In the genomic region with DNA sequence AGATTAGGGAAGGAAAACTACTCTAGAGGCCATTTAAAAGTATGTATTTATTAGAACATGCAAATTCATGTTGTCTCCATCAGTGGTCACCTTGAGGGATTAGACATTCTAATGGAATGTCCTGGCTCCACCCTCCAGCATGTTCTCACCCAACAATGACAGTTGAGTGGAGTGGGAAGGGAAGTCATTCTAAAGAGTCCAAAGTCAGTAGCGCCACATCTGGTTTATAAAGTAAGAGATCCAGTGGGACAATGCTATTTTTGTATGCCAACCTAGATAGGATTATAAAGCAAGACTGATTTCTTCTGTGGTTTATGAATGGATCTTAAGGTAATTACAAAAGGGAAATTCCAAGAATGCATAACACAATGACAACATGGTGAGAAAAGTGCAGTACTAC, we compare ENCODE assay signal across 14 cellular contexts. TPM values are rescaled to one million over a fixed set of nuclear protein-coding genes. Genes with fewer than 3 reads are reported as not detected.
DNase-seq lines count a peak whose midpoint lies in the region; ATAC-seq and TF ChIP-seq lines count a peak whose summit lies in the region.
"Had no signal": no experiment of that assay in that cellular context is flagged by ENCODE, and none has a peak within 500 bp of the region (broad histone marks: within the 10 kb centered on the region; RNA-seq: fewer than 3 reads in every experiment).

No MANE protein-coding gene starts in this region.

- peak; percentile 43 for ATAC-seq in left lung
- ATAC-seq in GM19463 (IDR thresholded peaks at IDR 0.05; ENCODE audit: unreplicated experiment), result no peak
- ATAC-seq: natural killer cell had no signal

- no peak for TF ChIP-seq POLR2A in testis (IDR thresholded peaks at IDR 0.05)

- H3K27ac ChIP-seq in brain microvascular endothelial cell (no peak overlapping the region), left lung (peak overlapping the region in 1 of 2 donors; percentile 11), testis (no peak overlapping the region)
- H3K27ac ChIP-seq: BLaER1 treated with 17β-estradiol and CSF1 and Interleukin-3, amounts not matched to agents 10 nM and 100 nM had no signal

- H3K36me3 ChIP-seq in brain microvascular endothelial cell (replicated peaks) (peaks cover 4% of the 10 kb centered on the region), left lung (peaks cover 0 to 55% of the 10 kb centered on the region in 2 donors), MG63 (peaks cover 7% of the 10 kb centered on the region), testis (ENCODE audit: low read depth, missing control alignments) (no peaks in the 10 kb centered on the region)

- H3K9me3 ChIP-seq in left lung (no peaks in the 10 kb centered on the region), MG63 (no peaks in the 10 kb centered on the region), testis (no peaks in the 10 kb centered on the region)
- H3K9me3 ChIP-seq: BLaER1 treated with 17β-estradiol and CSF1 and Interleukin-3, amounts not matched to agents 10 nM and 100 nM had no signal

- H3K4me3 ChIP-seq in brain microvascular endothelial cell (ENCODE audit: low read depth, low read length) (no peak overlapping the region), left lung (no peak overlapping the region), MG63 (no peak overlapping the region), testis (no peak overlapping the region)
- H3K4me3 ChIP-seq: BLaER1 treated with 17β-estradiol and CSF1 and Interleukin-3, amounts not matched to agents 10 nM and 100 nM had no signal

- in situ Hi-C loops in brain microvascular endothelial cell (cut with HindIII; ENCODE audit: low pct_ligation_motif_present, low sequenced_read_pairs), result no loop called here

- WGBS in testis, 2 donors, result 91 to 96% methylated on average over 1 of the region's 1 CpG

- TF ChIP-seq CTCF in brain microvascular endothelial cell (IDR thresholded peaks at IDR 0.05; ENCODE audit: low read depth, low read length, missing control alignments) (no peak), left lung (IDR thresholded peaks at IDR 0.05) (no peak), testis (IDR thresholded peaks at IDR 0.05) (no peak)

- intact Hi-C loops in left lung (cut with DNase I), result no loop called here
- intact Hi-C loops in testis (cut with DNase I; ENCODE audit: low total_unique reads), result no loop called here

- DNase-seq in EH (ENCODE audit: low read depth) (peak; percentile 51), LoVo (ENCODE audit: low spot score) (peak; percentile 40), brain microvascular endothelial cell (peak; percentile 16), left lung (no peak), MG63 (no peak), NK-92 (lab: John Stamatoyannopoulos, UW; ENCODE audit: unreplicated experiment) (no peak), testis (no peak)
- DNase-seq: activated gamma-delta T cell; MV-4-11; natural killer cell; NCI-H2171 treated with DMSO at 0.1 percent for 48 hours; stimulated activated CD4-positive, alpha-beta T cell treated with anti-CD3 and anti-CD28 coated beads, Interleukin-2, amount 100 ng/mL, for 24 hours had no signal

- H3K4me1 ChIP-seq in left lung (no peaks in the 10 kb centered on the region), testis (no peaks in the 10 kb centered on the region)

- H3K27me3 ChIP-seq in brain microvascular endothelial cell (replicated peaks), result no peaks in the 10 kb centered on the region
- H3K27me3 ChIP-seq in left lung, result no peaks in the 10 kb centered on the region
- no peaks in the 10 kb centered on the region for H3K27me3 ChIP-seq in MG63
- H3K27me3 ChIP-seq in testis, result no peaks in the 10 kb centered on the region
- H3K27me3 ChIP-seq: BLaER1 treated with 17β-estradiol and CSF1 and Interleukin-3, amounts not matched to agents 10 nM and 100 nM had no signal

RNA-seq across cellular contexts. Expression of gene SLC24A1, which starts 33.3 kb away (rescaled TPM):
- total RNA-seq in left lung (1 to 10 TPM; 8.3 to 9.7 TPM), testis (10 to 100 TPM; 16.9 to 24.3 TPM)
- 3.3 and 10.1 TPM in 2 replicates for total RNA-seq in MG63 (2014; rRNA removed; shearing (Covaris generic); ENCODE audit: low replicate concordance)
- 13.4 TPM for polyA plus RNA-seq in testis (ENCODE audit: insufficient read depth, low read depth, low replicate concordance)

RNA-seq across cellular contexts. Expression of gene INTS14, which starts 44.1 kb away (rescaled TPM):
- total RNA-seq in left lung, result 10 to 100 TPM; 32.3 to 34.6 TPM
- 26.3 and 34.6 TPM in 2 replicates for total RNA-seq in MG63 (2014; rRNA removed; shearing (Covaris generic); ENCODE audit: low replicate concordance)
- total RNA-seq in testis, result 10 to 100 TPM; 65.7 to 71.0 TPM
- 41.7 TPM for polyA plus RNA-seq in testis (ENCODE audit: insufficient read depth, low read depth, low replicate concordance)

Comparison
In these comparisons a context has a peak if more than half of its experiments do, and no peak if none do; other contexts are left out.
1. DNase-seq: peak in EH (single experiment), LoVo (single experiment) and brain microvascular endothelial cell (single experiment); none in left lung (0 of 2), MG63 (single experiment), NK-92 (single experiment) and testis (single experiment).